Comparison of ENCODE assay signal across 19 cellular contexts in genomic region chr4:184104419-184105101, GRCh38.
DNase-seq lines count a peak whose midpoint lies in the region; ATAC-seq, FAIRE-seq and TF ChIP-seq lines count a peak whose summit lies in the region.
"Had no signal": no experiment of that assay in that cellular context is flagged by ENCODE, and none has a peak within 500 bp of the region (broad histone marks: within the 10 kb centered on the region; RNA-seq: fewer than 3 reads in every experiment).

No MANE protein-coding gene starts in this region.

- H3K4me2 ChIP-seq in neuronal stem cell (ENCODE audit: insufficient read depth, low read length, poor library complexity, severe bottlenecking), result no peak overlapping the region

- H3K4me3 ChIP-seq in right atrium auricular region (no peak overlapping the region), kidney (ENCODE audit: low read length in 2 of 2) (no peak overlapping the region), neuronal stem cell (ENCODE audit: low read length in 2 of 2) (no peak overlapping the region), BE2C (ENCODE audit: low read depth, low read length) (no peak overlapping the region)

- no peak overlapping the region for H2BK15ac ChIP-seq in neuronal stem cell (ENCODE audit: low read length)

- peak; percentile 82 for FAIRE-seq in kidney (lab: Jason Lieb, UNC)
- FAIRE-seq: frontal cortex, GM19239 had no signal

- ATAC-seq in Right ventricle myocardium superior (ENCODE audit: poor library complexity), result peak; percentile 81
- ATAC-seq in activated T-cell treated with anti-CD3 and anti-CD28 coated beads, Interleukin-2, amount 50 U/mL, for 72 hours (replicated peaks in 1 of 2), result no peak

- H4K91ac ChIP-seq in neuronal stem cell (ENCODE audit: low read depth, low read length, poor library complexity), result no peak overlapping the region

- no peak overlapping the region for H3K23ac ChIP-seq in neuronal stem cell (ENCODE audit: low read depth, low read length, poor library complexity)

- H2BK120ac ChIP-seq in neuronal stem cell (ENCODE audit: low read depth, low read length), result no peak overlapping the region

- no peak overlapping the region for H3K18ac ChIP-seq in neuronal stem cell (ENCODE audit: low read length)

- peaks cover 10% of the 10 kb centered on the region for H3K27me3 Mint-ChIP-seq in activated T-cell treated with anti-CD3 and anti-CD28 coated beads, Interleukin-2, amount 50 U/mL, for 72 hours (ENCODE audit: low read depth)

- no peak overlapping the region for H2AK5ac ChIP-seq in neuronal stem cell (ENCODE audit: low read depth, low read length)

- DNase-seq in Right ventricle myocardium superior (no peak), right atrium auricular region (ENCODE audit: low spot score) (no peak), kidney (no peak), neuronal stem cell (ENCODE audit: low spot score) (no peak), activated gamma-delta T cell treated with Interleukin-2 at 50 U/mL for 16 hours (no peak), BE2C (no peak), NCI-H748 treated with DMSO at 0.1 percent for 48 hours (lab: John Stamatoyannopoulos, UW) (no peak)
- DNase-seq in activated T-cell treated with anti-CD3 and anti-CD28 coated beads, Interleukin-2, amount 50 U/mL, for 72 hours, result no peak
- DNase-seq: 8988T; activated CD4-positive, alpha-beta T cell treated with anti-CD3 and anti-CD28 coated beads, Interleukin-2, amount 10 ng/mL, durations not matched to agents 7 days and 5 days; activated naive CD4-positive, alpha-beta T cell treated with anti-CD3 and anti-CD28 coated beads, Interleukin-2, amount 10 ng/mL, durations not matched to agents 7 days and 5 days; NCI-H345; RPMI8226; stimulated activated CD4-positive, alpha-beta T cell treated with anti-CD3 and anti-CD28 coated beads, Interleukin-1b, Interleukin-23, amount 100 ng/mL, for 48 hours had no signal

- no peak overlapping the region for H3K14ac ChIP-seq in neuronal stem cell (ENCODE audit: low read length)

- H3K4me1 ChIP-seq in right atrium auricular region (peaks cover 0 to 15% of the 10 kb centered on the region in 2 donors), kidney (ENCODE audit: control insufficient read depth in 1 of 2, insufficient read depth in 1 of 2, low read depth in 1 of 2, low read length in 2 of 2) (peaks cover 5 to 31% of the 10 kb centered on the region in 2 donors), neuronal stem cell (ENCODE audit: control insufficient read depth in 2 of 2, insufficient read depth in 1 of 2, low read depth in 1 of 2, low read length in 2 of 2) (peaks cover 6% of the 10 kb centered on the region in 2 donors), BE2C (no peaks in the 10 kb centered on the region)

- H3K27me3 ChIP-seq in right atrium auricular region, result no peaks in the 10 kb centered on the region
- peaks cover 0 to 27% (median 0%) of the 10 kb centered on the region in 3 experiments for H3K27me3 ChIP-seq in neuronal stem cell (ENCODE audit: control insufficient read depth in 3 of 3, insufficient read depth in 3 of 3, low read depth in 1 of 3, low read length in 3 of 3)
- H3K27me3 ChIP-seq in BE2C, result no peaks in the 10 kb centered on the region

- H2BK5ac ChIP-seq in neuronal stem cell (ENCODE audit: low read length), result no peak overlapping the region

- H4K8ac ChIP-seq in neuronal stem cell (ENCODE audit: low read depth, low read length), result no peak overlapping the region

- H3K36me3 ChIP-seq in right atrium auricular region, result no peaks in the 10 kb centered on the region
- no peaks in the 10 kb centered on the region for H3K36me3 ChIP-seq in kidney (ENCODE audit: control insufficient read depth in 1 of 2, insufficient read depth in 2 of 2, low read length in 2 of 2)
- H3K36me3 ChIP-seq in neuronal stem cell (replicated peaks in 1 of 2; ENCODE audit: control insufficient read depth in 2 of 2, insufficient read depth in 2 of 2, low read length in 2 of 2), result no peaks in the 10 kb centered on the region
- no peaks in the 10 kb centered on the region for H3K36me3 ChIP-seq in BE2C

- no peaks in the 10 kb centered on the region for H3K4me1 Mint-ChIP-seq in activated T-cell treated with anti-CD3 and anti-CD28 coated beads, Interleukin-2, amount 50 U/mL, for 72 hours (ENCODE audit: low read depth)
- H3K4me1 Mint-ChIP-seq: activated CD4-positive, alpha-beta T cell treated with anti-CD3 and anti-CD28 coated beads, Interleukin-2, amount 10 ng/mL, durations not matched to agents 7 days and 5 days; activated naive CD4-positive, alpha-beta T cell treated with anti-CD3 and anti-CD28 coated beads, Interleukin-2, amount 10 ng/mL, durations not matched to agents 7 days and 5 days had no signal

- TF ChIP-seq CTCF in right atrium auricular region (IDR thresholded peaks at IDR 0.05) (no peak), kidney (IDR thresholded peaks at IDR 0.05; ENCODE audit: borderline replicate concordance, extremely low read depth, insufficient read depth) (no peak), BE2C (IDR thresholded peaks at IDR 0.05; ENCODE audit: low read depth, low read length) (no peak)

- H3K4me3 Mint-ChIP-seq in activated T-cell treated with anti-CD3 and anti-CD28 coated beads, Interleukin-2, amount 50 U/mL, for 72 hours, result no peak overlapping the region
- H3K4me3 Mint-ChIP-seq: activated CD4-positive, alpha-beta T cell treated with anti-CD3 and anti-CD28 coated beads, Interleukin-2, amount 10 ng/mL, durations not matched to agents 7 days and 5 days; activated naive CD4-positive, alpha-beta T cell treated with anti-CD3 and anti-CD28 coated beads, Interleukin-2, amount 10 ng/mL, durations not matched to agents 7 days and 5 days; neural crest cell had no signal

- WGBS in neuronal stem cell (ENCODE audit: extremely low coverage in 2 of 2, insufficient read length in 2 of 2, insufficient replicate concordance in 1 of 2), 2 donors, result no CpG with 5 or more reads among the region's 5 CpGs

- H3K27ac Mint-ChIP-seq in activated T-cell treated with anti-CD3 and anti-CD28 coated beads, Interleukin-2, amount 50 U/mL, for 72 hours, result no peak overlapping the region
- H3K27ac Mint-ChIP-seq: activated CD4-positive, alpha-beta T cell treated with anti-CD3 and anti-CD28 coated beads, Interleukin-2, amount 10 ng/mL, durations not matched to agents 7 days and 5 days; activated naive CD4-positive, alpha-beta T cell treated with anti-CD3 and anti-CD28 coated beads, Interleukin-2, amount 10 ng/mL, durations not matched to agents 7 days and 5 days had no signal

- H3K27ac ChIP-seq in right atrium auricular region, result no peak overlapping the region
- peak overlapping the region; percentile 62 to 79 for H3K27ac ChIP-seq in kidney (ENCODE audit: low read depth in 2 of 2, low read length in 2 of 2)
- no peak overlapping the region for H3K27ac ChIP-seq in neuronal stem cell (replicated peaks; ENCODE audit: low read length)
- H3K27ac ChIP-seq: C4-2B had no signal

- H3K79me1 ChIP-seq in neuronal stem cell (ENCODE audit: low read depth, low read length), result no peaks in the 10 kb centered on the region

- H3K4ac ChIP-seq in neuronal stem cell (ENCODE audit: low read length), result no peak overlapping the region

- H3K9ac ChIP-seq in kidney (ENCODE audit: low read length in 2 of 2), result no peak overlapping the region
- H3K9ac ChIP-seq in neuronal stem cell (ENCODE audit: low read depth, low read length, poor library complexity), result no peak overlapping the region

- peak overlapping the region; percentile 85 for H2AFZ ChIP-seq in neuronal stem cell (ENCODE audit: low read length)

- H3K9me3 ChIP-seq in right atrium auricular region, result no peaks in the 10 kb centered on the region
- no peaks in the 10 kb centered on the region for H3K9me3 ChIP-seq in kidney (ENCODE audit: control insufficient read depth in 1 of 2, low read length in 2 of 2)
- H3K9me3 ChIP-seq in neuronal stem cell (replicated peaks in 1 of 2; ENCODE audit: control insufficient read depth in 2 of 2, insufficient read depth in 1 of 2, low read depth in 1 of 2, low read length in 2 of 2), result peaks cover 0 to 3% of the 10 kb centered on the region in 2 donors
- no peaks in the 10 kb centered on the region for H3K9me3 ChIP-seq in BE2C

- no peaks in the 10 kb centered on the region for H3K9me3 Mint-ChIP-seq in activated T-cell treated with anti-CD3 and anti-CD28 coated beads, Interleukin-2, amount 50 U/mL, for 72 hours
- H3K9me3 Mint-ChIP-seq: activated CD4-positive, alpha-beta T cell treated with anti-CD3 and anti-CD28 coated beads, Interleukin-2, amount 10 ng/mL, durations not matched to agents 7 days and 5 days; activated naive CD4-positive, alpha-beta T cell treated with anti-CD3 and anti-CD28 coated beads, Interleukin-2, amount 10 ng/mL, durations not matched to agents 7 days and 5 days had no signal

- no peak overlapping the region for H2BK12ac ChIP-seq in neuronal stem cell (ENCODE audit: low read length)

- H3K36me3 Mint-ChIP-seq in activated T-cell treated with anti-CD3 and anti-CD28 coated beads, Interleukin-2, amount 50 U/mL, for 72 hours (ENCODE audit: insufficient read depth in 2 of 2), result no peaks in the 10 kb centered on the region
- H3K36me3 Mint-ChIP-seq: activated naive CD4-positive, alpha-beta T cell treated with anti-CD3 and anti-CD28 coated beads, Interleukin-2, amount 10 ng/mL, durations not matched to agents 7 days and 5 days; brain had no signal

- intact Hi-C loops in Right ventricle myocardium superior (cut with DNase I) (loop anchor here (5.0 kb wide), 1 partner anchor 58 kb away; no protein-coding TSS in a partner anchor), kidney (cut with DNase I) (no loop called here)

Comparison
In these comparisons a context has a peak if more than half of its experiments do, and no peak if none do; other contexts are left out.
1. H3K27ac ChIP-seq: peak in kidney (2 of 2); none in right atrium auricular region (0 of 2) and neuronal stem cell (single experiment).